Comparison of ENCODE assay signal across 8 cellular contexts in genomic region chr17:1186923-1187771, GRCh38. TPM values are rescaled to one million over a fixed set of nuclear protein-coding genes. Genes with fewer than 3 reads are reported as not detected.
DNase-seq lines count a peak whose midpoint lies in the region; ATAC-seq, FAIRE-seq and TF ChIP-seq lines count a peak whose summit lies in the region.

No MANE protein-coding gene starts in this region.

- no TSS peak for BruUV-seq in HepG2 (replicated peaks; lab: Mats Ljungman, UMichigan)

- H3K4me3 ChIP-seq in HepG2 (replicated peaks in 1 of 3; ENCODE audit: insufficient read depth in 1 of 3, low read depth in 2 of 3, low read length in 3 of 3), result peak overlapping the region in 1 of 3 experiments; percentile 61; a peak in 2 of 6 replicates

- no peaks in the 10 kb centered on the region for H3K9me3 ChIP-seq in HepG2 (ENCODE audit: low read length)

- TF ChIP-seq RAD21 in HepG2 (CRISPR knock-in tag; IDR thresholded peaks at IDR 0.05), result peak; percentile 90

- peaks cover 10 to 76% of the 10 kb centered on the region in 2 experiments for H3K27me3 ChIP-seq in HepG2 (ENCODE audit: control insufficient read depth in 1 of 2, insufficient read depth in 2 of 2, low read length in 2 of 2)

- no peak overlapping the region for H3K9ac ChIP-seq in HepG2 (ENCODE audit: insufficient read depth, low read depth, low read length)

- no peaks in the 10 kb centered on the region for H4K20me1 ChIP-seq in HepG2 (ENCODE audit: insufficient read depth, low read length)

- POLR2A ChIA-PET in HepG2 (lab: Yijun Ruan, JAX), result interaction anchor here (0.7 to 1.3 kb wide), 2 partner anchors 65 to 77 kb away, joined by 3 read pairs; no protein-coding TSS in a partner anchor

- no peak overlapping the region for H2AFZ ChIP-seq in HepG2 (ENCODE audit: low read length)

- TF ChIP-seq EP300 in HepG2 (IDR thresholded peaks at IDR 0.05; ENCODE audit: low read depth in 2 of 2, low read length in 2 of 2) (no peak), HepG2 (CRISPR knock-in tag; IDR thresholded peaks at IDR 0.05; ENCODE audit: borderline replicate concordance) (no peak)

- intact Hi-C loops in HepG2 (cut with micrococcal nuclease; ENCODE audit: unreplicated experiment), result loop anchor here (1.0 kb wide), 1 partner anchor 64 kb away; no protein-coding TSS in a partner anchor

- TF ChIP-seq CTCF in GM13976 (IDR thresholded peaks at IDR 0.05; ENCODE audit: borderline replicate concordance, control extremely low read depth, extremely low read depth, insufficient read depth, missing control alignments) (peak; percentile 98), HepG2 (CRISPR knock-in tag; IDR thresholded peaks at IDR 0.05) (peak; percentile 97)

- WGBS in HepG2 (ENCODE audit: low lambda C conversion rate), result 37% methylated on average over 12 of the region's 34 CpGs

- H3K27ac ChIP-seq in HepG2 (ENCODE audit: extremely low read length, insufficient read depth, low read length), result no peak overlapping the region

- DNase-seq in 8988T (peak; percentile 85), GM13976 (ENCODE audit: low spot score) (peak; percentile 87), NCI-H510A (lab: John Stamatoyannopoulos, UW) (peak; percentile 11), dermis blood vessel endothelial cell (peak; percentile 91), HepG2 (ENCODE audit: low spot score) (peak; percentile 63)
- peak; percentile 72 for DNase-seq in activated CD4-positive, alpha-beta T cell treated with anti-CD3 and anti-CD28 coated beads, Interleukin-2, amount 50 U/mL, for 1 hour
- peak; percentile 78 for DNase-seq in stimulated activated CD4-positive, alpha-beta T cell treated with anti-CD3 and anti-CD28 coated beads, Interleukin-4, amount 100 ng/mL, for 24 hours

- CTCF ChIA-PET in HepG2 (lab: Yijun Ruan, JAX; ENCODE audit: low intra/inter-chr PET ratio, low total read pairs), result interaction anchor here (1.6 to 2.4 kb wide), 2 partner anchors 64 to 128 kb away, joined by 8 to 22 read pairs; no protein-coding TSS in a partner anchor

- no peak for TF ChIP-seq POLR2A in HepG2 (IDR thresholded peaks at IDR 0.05; ENCODE audit: insufficient read depth in 1 of 2, low read depth in 2 of 2, low read length in 2 of 2)

- H3K79me2 ChIP-seq in HepG2 (ENCODE audit: insufficient read depth, low read length), result no peaks in the 10 kb centered on the region

- peak overlapping the region; percentile 73 for H3K4me2 ChIP-seq in HepG2 (ENCODE audit: low read depth, low read length)

- H3K4me1 ChIP-seq in HepG2 (ENCODE audit: insufficient read depth, low read length), result peaks cover 8% of the 10 kb centered on the region

- peak; percentile 96 for ATAC-seq in HepG2
- no peak for ATAC-seq in HG03175 (IDR thresholded peaks at IDR 0.05; ENCODE audit: unreplicated experiment)

- in situ Hi-C loops in GM13976 (cut with MboI; ENCODE audit: low sequenced_read_pairs, unreplicated experiment), result no loop called here
- in situ Hi-C loops in HepG2 (cut with HindIII; ENCODE audit: extremely low pct_ligation_motif_present, low pct_unique_long_range_greater_than_20kb), result loop anchor here (5.0 kb wide), 1 partner anchor 65 kb away; no protein-coding TSS in a partner anchor

- no peak for FAIRE-seq in HepG2 (lab: Jason Lieb, UNC)

- no peaks in the 10 kb centered on the region for H3K36me3 ChIP-seq in HepG2 (replicated peaks in 1 of 2; ENCODE audit: control insufficient read depth in 1 of 2, insufficient read depth in 2 of 2, low read length in 2 of 2)

TF ChIP-seq in HepG2, 621 proteins besides CTCF, POLR2A, EP300 and RAD21 (continues in another document):
- TF ChIP-seq ERF (CRISPR knock-in tag; IDR thresholded peaks at IDR 0.05) (0 out of 2 replicates have a peak, but pooled peaks have one; percentile 21), SALL2 (CRISPR knock-in tag; IDR thresholded peaks at IDR 0.05) (no peak), IKZF5 (CRISPR knock-in tag; IDR thresholded peaks at IDR 0.05) (0 out of 2 replicates have a peak, but pooled peaks have one; percentile 33), RXRA (CRISPR knock-in tag; IDR thresholded peaks at IDR 0.05) (no peak), ARHGAP35 (CRISPR knock-in tag; IDR thresholded peaks at IDR 0.05; ENCODE audit: borderline replicate concordance) (no peak), ARNT2 (CRISPR knock-in tag; IDR thresholded peaks at IDR 0.05; ENCODE audit: low read depth) (peak; percentile 54; the same call in 1 of the 2 replicates), CCAR2 (optimal IDR thresholded peaks at IDR 0.05; ENCODE audit: low read depth, low read length) (no peak), CBX5 (CRISPR knock-in tag; IDR thresholded peaks at IDR 0.05; ENCODE audit: borderline replicate concordance) (no peak), ZNF432 (CRISPR knock-in tag; IDR thresholded peaks at IDR 0.05; ENCODE audit: borderline replicate concordance) (no peak), ZNF652 (CRISPR knock-in tag; IDR thresholded peaks at IDR 0.05; ENCODE audit: borderline replicate concordance, low read depth) (no peak), ZNF468 (CRISPR knock-in tag; IDR thresholded peaks at IDR 0.05) (no peak), DMAP1 (CRISPR knock-in tag; IDR thresholded peaks at IDR 0.05) (no peak), NR2F2 (IDR thresholded peaks at IDR 0.05; ENCODE audit: borderline replicate concordance, low read depth) (no peak), KDM1A (CRISPR knock-in tag; IDR thresholded peaks at IDR 0.05) (no peak)
- TF ChIP-seq, protein P1, sequence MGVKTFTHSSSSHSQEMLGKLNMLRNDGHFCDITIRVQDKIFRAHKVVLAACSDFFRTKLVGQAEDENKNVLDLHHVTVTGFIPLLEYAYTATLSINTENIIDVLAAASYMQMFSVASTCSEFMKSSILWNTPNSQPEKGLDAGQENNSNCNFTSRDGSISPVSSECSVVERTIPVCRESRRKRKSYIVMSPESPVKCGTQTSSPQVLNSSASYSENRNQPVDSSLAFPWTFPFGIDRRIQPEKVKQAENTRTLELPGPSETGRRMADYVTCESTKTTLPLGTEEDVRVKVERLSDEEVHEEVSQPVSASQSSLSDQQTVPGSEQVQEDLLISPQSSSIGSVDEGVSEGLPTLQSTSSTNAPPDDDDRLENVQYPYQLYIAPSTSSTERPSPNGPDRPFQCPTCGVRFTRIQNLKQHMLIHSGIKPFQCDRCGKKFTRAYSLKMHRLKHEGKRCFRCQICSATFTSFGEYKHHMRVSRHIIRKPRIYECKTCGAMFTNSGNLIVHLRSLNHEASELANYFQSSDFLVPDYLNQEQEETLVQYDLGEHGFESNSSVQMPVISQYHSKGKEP (CRISPR knock-in tag; IDR thresholded peaks at IDR 0.05), result no peak
- TF ChIP-seq, protein P2, sequence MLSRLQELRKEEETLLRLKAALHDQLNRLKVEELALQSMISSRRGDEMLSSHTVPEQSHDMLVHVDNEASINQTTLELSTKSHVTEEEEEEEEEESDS (CRISPR knock-in tag; IDR thresholded peaks at IDR 0.05; ENCODE audit: borderline replicate concordance), result no peak
- TF ChIP-seq, protein P3, sequence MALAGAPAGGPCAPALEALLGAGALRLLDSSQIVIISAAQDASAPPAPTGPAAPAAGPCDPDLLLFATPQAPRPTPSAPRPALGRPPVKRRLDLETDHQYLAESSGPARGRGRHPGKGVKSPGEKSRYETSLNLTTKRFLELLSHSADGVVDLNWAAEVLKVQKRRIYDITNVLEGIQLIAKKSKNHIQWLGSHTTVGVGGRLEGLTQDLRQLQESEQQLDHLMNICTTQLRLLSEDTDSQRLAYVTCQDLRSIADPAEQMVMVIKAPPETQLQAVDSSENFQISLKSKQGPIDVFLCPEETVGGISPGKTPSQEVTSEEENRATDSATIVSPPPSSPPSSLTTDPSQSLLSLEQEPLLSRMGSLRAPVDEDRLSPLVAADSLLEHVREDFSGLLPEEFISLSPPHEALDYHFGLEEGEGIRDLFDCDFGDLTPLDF (CRISPR knock-in tag; IDR thresholded peaks at IDR 0.05), result no peak

RNA-seq across cellular contexts. Expression of gene ABR, which starts 7.4 kb away (rescaled TPM):
- 38.5 and 54.6 TPM in 2 replicates for total RNA-seq in dermis blood vessel endothelial cell
- total RNA-seq in HepG2 (2016; rRNA removed; fragmentation: Illumina TruSeq; extraction: Trizol), result 10.9 and 12.4 TPM in 2 replicates
- total RNA-seq in HepG2 (2016; cell fraction: cytosol; rRNA removed; fragmentation: Illumina TruSeq; extraction: Trizol; ENCODE audit: low read depth), result 5.9 and 7.8 TPM in 2 replicates
- total RNA-seq in HepG2 (2016; cell fraction: insoluble cytoplasmic fraction; rRNA removed; fragmentation: Illumina TruSeq; extraction: Trizol), result 9.1 and 11.6 TPM in 2 replicates
- 9.3 and 10.5 TPM in 2 replicates for total RNA-seq in HepG2 (2016; cell fraction: membrane; rRNA removed; fragmentation: Illumina TruSeq; extraction: Trizol)
- total RNA-seq in HepG2 (2016; cell fraction: nucleus; rRNA removed; fragmentation: Illumina TruSeq; extraction: Trizol), result 8.0 and 11.0 TPM in 2 replicates
- polyA plus RNA-seq in HepG2 (2011; rRNA removed), result 40.4 TPM in 2 replicates
- 13.2 and 21.6 TPM in 2 replicates for polyA plus RNA-seq in HepG2 (2011; cell fraction: cytosol; rRNA removed)
- 68.7 and 98.6 TPM in 2 replicates for polyA plus RNA-seq in HepG2 (2011; cell fraction: nucleus; rRNA removed)
- polyA plus RNA-seq in HepG2 (2012), result 10.2 and 11.3 TPM in 2 replicates
- 0.85 and 1.1 TPM in 2 replicates for polyA plus RNA-seq in HepG2 (2016; cell fraction: cytosol; fragmentation: Illumina TruSeq; extraction: Trizol; ENCODE audit: low read depth)
- polyA plus RNA-seq in HepG2 (2016; cell fraction: insoluble cytoplasmic fraction; fragmentation: Illumina TruSeq; extraction: Trizol; ENCODE audit: low read depth), result 8.6 and 11.0 TPM in 2 replicates
- polyA plus RNA-seq in HepG2 (2016; cell fraction: membrane; fragmentation: Illumina TruSeq; extraction: Trizol; ENCODE audit: low read depth), result 2.9 and 3.5 TPM in 2 replicates
- 18.8 and 21.3 TPM in 2 replicates for polyA plus RNA-seq in HepG2 (2016; cell fraction: nucleus; fragmentation: Illumina TruSeq; extraction: Trizol; ENCODE audit: insufficient read depth, low read depth)
- 37.5 and 62.6 TPM in 2 replicates for polyA minus RNA-seq in HepG2 (2011; rRNA and poly(A)+ RNA removed; ENCODE audit: low replicate concordance)
- 19.0 and 21.4 TPM in 2 replicates for polyA minus RNA-seq in HepG2 (2011; cell fraction: cytosol; rRNA and poly(A)+ RNA removed)
- polyA minus RNA-seq in HepG2 (2011; cell fraction: nucleus; rRNA and poly(A)+ RNA removed), result 24.5 and 24.6 TPM in 2 replicates

Comparison
In these comparisons a context has a peak if more than half of its experiments do, and no peak if none do; other contexts are left out.
1. DNase-seq: peak in every context shown above with its lines; median percentile 91 in dermis blood vessel endothelial cell; 87 in GM13976; 85 in 8988T; 78 in stimulated activated CD4-positive, alpha-beta T cell treated with anti-CD3 and anti-CD28 coated beads, Interleukin-4, amount 100 ng/mL, for 24 hours; 72 in activated CD4-positive, alpha-beta T cell treated with anti-CD3 and anti-CD28 coated beads, Interleukin-2, amount 50 U/mL, for 1 hour; 63 in HepG2; 11 in NCI-H510A.